ENCODE assay signal across 10 cellular contexts in the genomic region with DNA sequence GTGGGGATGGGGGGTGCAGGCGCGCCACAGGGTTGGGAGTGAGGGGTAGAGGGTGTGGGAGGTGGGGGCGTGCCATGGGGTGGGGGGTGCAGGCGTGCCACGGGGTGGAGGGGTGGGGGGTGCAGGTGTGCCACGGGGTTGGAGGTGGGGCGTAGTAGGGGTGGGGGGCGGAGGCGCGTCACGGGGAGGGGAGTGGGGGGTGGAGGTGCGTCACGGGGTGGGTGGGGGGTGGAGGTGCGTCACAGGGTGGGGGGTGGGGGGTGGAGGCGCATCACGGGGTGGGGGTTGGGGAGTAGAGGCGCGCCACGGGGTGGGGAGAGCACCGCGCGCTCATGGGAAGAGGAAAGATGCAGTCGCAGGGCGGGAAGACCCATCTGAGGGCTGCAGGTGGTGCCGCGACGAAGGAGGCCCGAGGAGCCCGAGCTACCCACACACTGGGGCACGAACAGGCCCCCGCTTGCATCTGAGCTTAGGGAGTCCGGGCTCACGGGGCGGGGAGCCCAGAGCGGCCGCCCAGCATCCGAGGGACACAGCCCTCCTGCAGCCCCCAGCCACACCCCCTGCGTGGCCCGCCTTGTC. TPM values are rescaled to one million over a fixed set of nuclear protein-coding genes. Genes with fewer than 3 reads are reported as not detected.
A peak's percentile ranks its signal among the peaks of the same experiment; 100 is the strongest.
DNase-seq lines count a peak whose midpoint lies in the region; ATAC-seq, FAIRE-seq and TF ChIP-seq lines count a peak whose summit lies in the region.
"Had no signal": no experiment of that assay in that cellular context is flagged by ENCODE, and none has a peak within 500 bp of the region (broad histone marks: within the 10 kb centered on the region; RNA-seq: fewer than 3 reads in every experiment).

No MANE protein-coding gene starts in this region.

- peak; percentile 20 for ATAC-seq in esophagus mucosa
- ATAC-seq in stimulated activated effector memory CD8-positive, alpha-beta T cell treated with anti-CD3 and anti-CD28 coated beads, Interleukin-12 subunit alpha, Interleukin-12 subunit beta, amount 100 ng/mL, for 72 hours: peak; percentile 55

- H3K9me3 Mint-ChIP-seq in stimulated activated effector memory CD8-positive, alpha-beta T cell treated with anti-CD3 and anti-CD28 coated beads, Interleukin-12 subunit alpha, Interleukin-12 subunit beta, amount 100 ng/mL, for 72 hours: no peaks in the 10 kb centered on the region

- peak overlapping the region; percentile 71 for H3K4me3 Mint-ChIP-seq in stimulated activated effector memory CD8-positive, alpha-beta T cell treated with anti-CD3 and anti-CD28 coated beads, Interleukin-12 subunit alpha, Interleukin-12 subunit beta, amount 100 ng/mL, for 72 hours

- peak overlapping the region in 1 of 2 donors; percentile 47 for H3K4me3 ChIP-seq in small intestine (ENCODE audit: low read depth in 1 of 2, low read length in 2 of 2)
- H3K4me3 ChIP-seq in foreskin fibroblast (ENCODE audit: low read depth in 1 of 2, low read length in 2 of 2): peak overlapping the region in 1 of 2 donors; percentile 8

- no peaks in the 10 kb centered on the region for H3K9me3 ChIP-seq in small intestine (ENCODE audit: control insufficient read depth, low read depth)

- 10 to 24% (median 14%) methylated on average over 26 to 39 of the region's 39 CpGs for WGBS in small intestine, 3 donors

- no peaks in the 10 kb centered on the region for H3K27me3 ChIP-seq in small intestine (ENCODE audit: control insufficient read depth in 2 of 2, insufficient read depth in 2 of 2, low read length in 2 of 2)

- FAIRE-seq in small intestine (lab: Jason Lieb, UNC): no peak
- FAIRE-seq: islet of Langerhans had no signal

- H3K36me3 Mint-ChIP-seq in stimulated activated effector memory CD8-positive, alpha-beta T cell treated with anti-CD3 and anti-CD28 coated beads, Interleukin-12 subunit alpha, Interleukin-12 subunit beta, amount 100 ng/mL, for 72 hours: no peaks in the 10 kb centered on the region

- no peak overlapping the region for H3K27ac Mint-ChIP-seq in stimulated activated effector memory CD8-positive, alpha-beta T cell treated with anti-CD3 and anti-CD28 coated beads, Interleukin-12 subunit alpha, Interleukin-12 subunit beta, amount 100 ng/mL, for 72 hours

- no peak for TF ChIP-seq CTCF in foreskin fibroblast (IDR thresholded peaks at IDR 0.05; ENCODE audit: low read depth, low read length)

- H3K27ac ChIP-seq in small intestine (ENCODE audit: low read depth in 1 of 2, low read length in 1 of 2): no peak overlapping the region
- H3K27ac ChIP-seq: C4-2B had no signal

- peaks cover 18% of the 10 kb centered on the region for H3K4me1 Mint-ChIP-seq in stimulated activated effector memory CD8-positive, alpha-beta T cell treated with anti-CD3 and anti-CD28 coated beads, Interleukin-12 subunit alpha, Interleukin-12 subunit beta, amount 100 ng/mL, for 72 hours

- no peaks in the 10 kb centered on the region for H3K4me1 ChIP-seq in small intestine (ENCODE audit: control insufficient read depth in 2 of 2, insufficient read depth in 1 of 2, low read depth in 1 of 2, low read length in 1 of 2)

- no peaks in the 10 kb centered on the region for H3K36me3 ChIP-seq in small intestine (ENCODE audit: control insufficient read depth in 2 of 2, insufficient read depth in 2 of 2, low read length in 2 of 2)

- DNase-seq in activated T-cell treated with anti-CD3 and anti-CD28 coated beads for 4 hours (peak; percentile 15), T follicular helper cell (ENCODE audit: low read depth) (peak; percentile 63), mucosa of gallbladder (ENCODE audit: low spot score) (no peak), small intestine (no peak), foreskin fibroblast (no peak)
- DNase-seq in activated T-cell treated with anti-CD3 and anti-CD28 coated beads, Interleukin-2, amount 50 U/mL, for 48 hours: no peak
- no peak for DNase-seq in stimulated activated effector memory CD8-positive, alpha-beta T cell treated with anti-CD3 and anti-CD28 coated beads, Interleukin-12 subunit alpha, Interleukin-12 subunit beta, amount 100 ng/mL, for 72 hours (ENCODE audit: low spot score in 2 of 2)

RNA-seq across cellular contexts. Expression of a gene that starts 37.5 kb away (rescaled TPM):
- total RNA-seq in esophagus mucosa (3.9 TPM), mucosa of gallbladder (40.9 TPM)
- 1 to 10 TPM in 2 of 3 donors, under 1 TPM in 1; 0.45 to 5.7 (median 1.1) TPM for polyA plus RNA-seq in small intestine

Comparison
In these comparisons a context has a peak if more than half of its experiments do, and no peak if none do; other contexts are left out.
1. DNase-seq: peak in activated T-cell treated with anti-CD3 and anti-CD28 coated beads for 4 hours (single experiment) and T follicular helper cell (single experiment); none in activated T-cell treated with anti-CD3 and anti-CD28 coated beads, Interleukin-2, amount 50 U/mL, for 48 hours (0 of 2), stimulated activated effector memory CD8-positive, alpha-beta T cell treated with anti-CD3 and anti-CD28 coated beads, Interleukin-12 subunit alpha, Interleukin-12 subunit beta, amount 100 ng/mL, for 72 hours (0 of 2), mucosa of gallbladder (single experiment), small intestine (single experiment) and foreskin fibroblast (0 of 2).